Comparison of ENCODE assay signal across 9 cellular contexts in the genomic region with DNA sequence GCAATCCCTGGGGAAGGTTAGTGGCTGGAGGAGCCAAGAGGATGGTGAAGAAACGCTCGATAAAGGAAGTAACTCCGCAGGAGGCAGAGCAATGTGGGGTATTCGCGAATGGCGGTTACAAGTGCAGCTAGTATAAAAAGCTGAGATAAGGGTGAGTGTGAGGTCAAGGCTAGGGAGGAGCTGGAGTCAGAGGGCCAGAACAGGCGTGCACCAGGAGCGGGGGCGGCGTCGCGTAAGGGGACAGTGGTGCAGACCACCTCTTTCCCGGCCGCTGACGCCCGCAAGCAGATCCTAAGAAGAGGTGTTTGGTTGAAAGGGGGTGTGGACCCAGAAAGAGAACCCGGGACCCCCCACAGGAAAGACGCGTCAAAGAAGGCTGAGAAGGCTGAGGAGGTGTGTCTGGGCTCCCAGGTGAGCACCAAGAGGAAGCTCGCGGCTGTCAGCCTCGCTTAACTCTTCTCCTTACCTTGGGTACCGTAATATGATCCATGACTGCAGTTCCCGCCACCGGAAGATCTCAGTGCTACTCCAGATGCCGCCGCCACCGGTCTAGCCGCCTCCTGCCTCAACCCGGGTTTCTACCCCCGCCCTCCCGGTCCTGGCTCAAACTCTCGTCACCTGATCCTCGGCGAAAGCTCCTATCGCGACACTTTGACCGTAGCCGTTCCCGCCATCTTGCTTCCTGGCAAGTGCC. TPM values are rescaled to one million over a fixed set of nuclear protein-coding genes. Genes with fewer than 3 reads are reported as not detected.
DNase-seq lines count a peak whose midpoint lies in the region; ATAC-seq and TF ChIP-seq lines count a peak whose summit lies in the region.
"Had no signal": no experiment of that assay in that cellular context is flagged by ENCODE, and none has a peak within 500 bp of the region (broad histone marks: within the 10 kb centered on the region; RNA-seq: fewer than 3 reads in every experiment).

A gene (minus strand): TSS at position 579 of the 694 bp plus-strand sequence. CDS start 89 bp downstream, at position 490.

- DNase-seq in AG20443 (ENCODE audit: low spot score), result peak; percentile 2
- DNase-seq in GM19240 (ENCODE audit: insufficient read length, low spot score), result peak; percentile 56
- DNase-seq in NOMO-1 treated with dmso at 0.1 percent for 144 hours (lab: John Stamatoyannopoulos, UW; ENCODE audit: unreplicated experiment), result peak; percentile 49
- DNase-seq in activated T-cell treated with anti-CD3 and anti-CD28 coated beads, Interleukin-2, amount 50 U/mL, for 4 hours, result peak; percentile 70
- DNase-seq in fibroblast of the conjunctiva (ENCODE audit: low read depth), result peak; percentile 13
- peak; percentile 67 for DNase-seq in neural crest cell (ENCODE audit: low read depth, low spot score)
- DNase-seq in stimulated activated naive CD8-positive, alpha-beta T cell treated with anti-CD3 and anti-CD28 coated beads, Interleukin-15, Interleukin-2, amounts not matched to agents 100 U/mL and 50 U/mL, for 24 hours, result peak; percentile 76

- no peaks in the 10 kb centered on the region for H3K27me3 Mint-ChIP-seq in activated T-cell treated with anti-CD3 and anti-CD28 coated beads, Interleukin-2, amount 50 U/mL, for 4 hours (ENCODE audit: low read depth)
- H3K27me3 Mint-ChIP-seq in neural crest cell (ENCODE audit: low read depth), result peaks cover 2% of the 10 kb centered on the region

- no peaks in the 10 kb centered on the region for H3K9me3 Mint-ChIP-seq in activated T-cell treated with anti-CD3 and anti-CD28 coated beads, Interleukin-2, amount 50 U/mL, for 4 hours
- peaks cover 7% of the 10 kb centered on the region for H3K9me3 Mint-ChIP-seq in neural crest cell

- no peak for TF ChIP-seq CTCF in neural crest cell (conservative IDR thresholded peaks at IDR 0.05)

- no peaks in the 10 kb centered on the region for H3K36me3 Mint-ChIP-seq in activated T-cell treated with anti-CD3 and anti-CD28 coated beads, Interleukin-2, amount 50 U/mL, for 4 hours (ENCODE audit: insufficient read depth)
- H3K36me3 Mint-ChIP-seq in neural crest cell (ENCODE audit: low read depth), result peaks cover 5% of the 10 kb centered on the region

- H3K4me1 Mint-ChIP-seq in activated T-cell treated with anti-CD3 and anti-CD28 coated beads, Interleukin-2, amount 50 U/mL, for 4 hours (ENCODE audit: low read depth), result peaks cover 18% of the 10 kb centered on the region
- peaks cover 14% of the 10 kb centered on the region for H3K4me1 Mint-ChIP-seq in neural crest cell

- H3K4me3 Mint-ChIP-seq in activated T-cell treated with anti-CD3 and anti-CD28 coated beads, Interleukin-2, amount 50 U/mL, for 4 hours, result peak within 1 kb of the TSS; percentile 92
- H3K4me3 Mint-ChIP-seq in neural crest cell, result peak within 1 kb of the TSS; percentile 92

- H3K27ac Mint-ChIP-seq in neural crest cell (ENCODE audit: unreplicated experiment), result no peak within 1 kb of the TSS

- ATAC-seq in HG03439 (IDR thresholded peaks at IDR 0.05; ENCODE audit: unreplicated experiment), result peak; percentile 97
- peak; percentile 96 to 97 for ATAC-seq in activated T-cell treated with anti-CD3 and anti-CD28 coated beads, Interleukin-2, amount 50 U/mL, for 4 hours
- ATAC-seq in stimulated activated naive CD8-positive, alpha-beta T cell treated with anti-CD3 and anti-CD28 coated beads, Interleukin-15, Interleukin-2, amounts not matched to agents 100 U/mL and 50 U/mL, for 24 hours, result peak; percentile 95

RNA-seq across cellular contexts. Expression of the gene that starts here (rescaled TPM):
- total RNA-seq in activated T-cell treated with anti-CD3 and anti-CD28 coated beads, Interleukin-2, amount 50 U/mL, for 4 hours, result 1 to 10 TPM; 1.4 to 1.8 (median 1.8) TPM
- 4.0 and 5.3 TPM in 2 replicates for total RNA-seq in neural crest cell
- total RNA-seq: Daoy had no signal

Comparison
In these comparisons a context has a peak if more than half of its experiments do, and no peak if none do; other contexts are left out.
1. Peak in every context shown above with its lines: DNase-seq and ATAC-seq.
2. DNase-seq: peak in every context shown above with its lines; median percentile 76 in stimulated activated naive CD8-positive, alpha-beta T cell treated with anti-CD3 and anti-CD28 coated beads, Interleukin-15, Interleukin-2, amounts not matched to agents 100 U/mL and 50 U/mL, for 24 hours; 70 in activated T-cell treated with anti-CD3 and anti-CD28 coated beads, Interleukin-2, amount 50 U/mL, for 4 hours; 67 in neural crest cell; 56 in GM19240; 49 in NOMO-1 treated with dmso at 0.1 percent for 144 hours; 13 in fibroblast of the conjunctiva; 2 in AG20443.